In genomic region chr6:113813207-113813606, GRCh38 we compare ENCODE assay signal across 16 cellular contexts. TPM values are rescaled to one million over a fixed set of nuclear protein-coding genes. Genes with fewer than 3 reads are reported as not detected.
DNase-seq lines count a peak whose midpoint lies in the region; ATAC-seq and TF ChIP-seq lines count a peak whose summit lies in the region.
"Had no signal": no experiment of that assay in that cellular context is flagged by ENCODE, and none has a peak within 500 bp of the region (broad histone marks: within the 10 kb centered on the region; RNA-seq: fewer than 3 reads in every experiment).

No MANE protein-coding gene starts in this region.

- TF ChIP-seq POLR2A in stomach (IDR thresholded peaks at IDR 0.05) = no peak

- peak overlapping the region; percentile 21 for H3K27ac Mint-ChIP-seq in nephron progenitor cell
- H3K27ac Mint-ChIP-seq in activated T-helper 17 cell treated with anti-CD3 and anti-CD28 coated beads, Interleukin-2, amount 50 U/mL, for 72 hours = no peak overlapping the region
- H3K27ac Mint-ChIP-seq: activated naive CD8-positive, alpha-beta T cell treated with anti-CD3 and anti-CD28 coated beads, Interleukin-2, amount 50 U/mL, for 24 hours; B cell had no signal

- H3K9me3 ChIP-seq in stomach = peaks cover 0 to 3% (median 0%) of the 10 kb centered on the region in 4 donors
- H3K9me3 ChIP-seq: pancreas, vagina had no signal

- intact Hi-C loops in stomach (cut with DNase I; ENCODE audit: low total_unique reads) = no loop called here

- no peaks in the 10 kb centered on the region for H3K27me3 Mint-ChIP-seq in nephron progenitor cell (ENCODE audit: low read depth, poor library complexity)
- H3K27me3 Mint-ChIP-seq in activated T-helper 17 cell treated with anti-CD3 and anti-CD28 coated beads, Interleukin-2, amount 50 U/mL, for 72 hours = peaks cover 13% of the 10 kb centered on the region
- H3K27me3 Mint-ChIP-seq: B cell had no signal

- no peaks in the 10 kb centered on the region for H3K36me3 ChIP-seq in stomach
- H3K36me3 ChIP-seq: pancreas, vagina, WERI-Rb-1 had no signal

- peaks cover 0 to 4% (median 0%) of the 10 kb centered on the region in 4 donors for H3K4me1 ChIP-seq in stomach
- H3K4me1 ChIP-seq: vagina had no signal

- TF ChIP-seq CTCF in AG09309 (IDR thresholded peaks at IDR 0.05; ENCODE audit: control insufficient read depth, insufficient read depth, low read depth, low read length, missing control alignments) (no peak), nephron progenitor cell (IDR thresholded peaks at IDR 0.05) (no peak), stomach (IDR thresholded peaks at IDR 0.05) (no peak)

- H3K4me3 ChIP-seq in AG09309 (ENCODE audit: control insufficient read depth, low read depth, low read length) (no peak overlapping the region), stomach (no peak overlapping the region)
- H3K4me3 ChIP-seq: pancreas, vagina had no signal

- DNase-seq in AG09309 (ENCODE audit: low read depth) (peak; percentile 61), LHCN-M2 (ENCODE audit: low read depth) (peak; percentile 84), dedifferentiated amniotic fluid mesenchymal stem cell (ENCODE audit: extremely low spot score) (peak; percentile 73), nephron progenitor cell (no peak), stomach (no peak)
- DNase-seq in activated naive CD4-positive, alpha-beta T cell treated with anti-CD3 and anti-CD28 coated beads, Interleukin-2, amount 50 U/mL, for 16 hours = no peak
- DNase-seq: activated naive CD8-positive, alpha-beta T cell treated with anti-CD3 and anti-CD28 coated beads, Interleukin-2, amount 50 U/mL, for 24 hours; NCI-H1436 treated with DMSO at 0.1 percent for 48 hours; NCI-H748 treated with DMSO at 0.1 percent for 48 hours; pancreas; WERI-Rb-1 had no signal

- no peak overlapping the region for H3K4me3 Mint-ChIP-seq in nephron progenitor cell
- H3K4me3 Mint-ChIP-seq in activated T-helper 17 cell treated with anti-CD3 and anti-CD28 coated beads, Interleukin-2, amount 50 U/mL, for 72 hours = no peak overlapping the region
- H3K4me3 Mint-ChIP-seq: activated naive CD8-positive, alpha-beta T cell treated with anti-CD3 and anti-CD28 coated beads, Interleukin-2, amount 50 U/mL, for 24 hours; B cell had no signal

- no peaks in the 10 kb centered on the region for H3K9me3 Mint-ChIP-seq in nephron progenitor cell
- H3K9me3 Mint-ChIP-seq in activated T-helper 17 cell treated with anti-CD3 and anti-CD28 coated beads, Interleukin-2, amount 50 U/mL, for 72 hours = no peaks in the 10 kb centered on the region
- H3K9me3 Mint-ChIP-seq: activated naive CD8-positive, alpha-beta T cell treated with anti-CD3 and anti-CD28 coated beads, Interleukin-2, amount 50 U/mL, for 24 hours had no signal

- H3K27me3 ChIP-seq in stomach = no peaks in the 10 kb centered on the region
- H3K27me3 ChIP-seq: pancreas, vagina had no signal

- no peaks in the 10 kb centered on the region for H3K36me3 Mint-ChIP-seq in nephron progenitor cell (ENCODE audit: low read depth)
- no peaks in the 10 kb centered on the region for H3K36me3 Mint-ChIP-seq in activated T-helper 17 cell treated with anti-CD3 and anti-CD28 coated beads, Interleukin-2, amount 50 U/mL, for 72 hours (ENCODE audit: low read depth)

- TF ChIP-seq EP300 in stomach (IDR thresholded peaks at IDR 0.05) = no peak

- no peak overlapping the region for H3K27ac ChIP-seq in stomach
- H3K27ac ChIP-seq: pancreas, vagina, WERI-Rb-1 had no signal

- no peak for ATAC-seq in GM19324 (IDR thresholded peaks at IDR 0.05; ENCODE audit: low FRiP score, unreplicated experiment)
- no peak for ATAC-seq in activated T-helper 17 cell treated with anti-CD3 and anti-CD28 coated beads, Interleukin-2, amount 50 U/mL, for 72 hours (replicated peaks)
- ATAC-seq: activated naive CD8-positive, alpha-beta T cell treated with anti-CD3 and anti-CD28 coated beads, Interleukin-2, amount 50 U/mL, for 24 hours; Right ventricle myocardium inferior had no signal

- no peaks in the 10 kb centered on the region for H3K4me1 Mint-ChIP-seq in nephron progenitor cell
- peaks cover 5% of the 10 kb centered on the region for H3K4me1 Mint-ChIP-seq in activated T-helper 17 cell treated with anti-CD3 and anti-CD28 coated beads, Interleukin-2, amount 50 U/mL, for 72 hours

- WGBS in stomach, 5 donors = 65 to 82% (median 74%) methylated on average over 3 of the region's 3 CpGs

RNA-seq across cellular contexts. Expression of gene MARCKS, which starts 43.9 kb away (rescaled TPM):
- total RNA-seq in LHCN-M2 (2014; rRNA removed) = 95.0 and 98.7 TPM in 2 replicates
- 85.7 TPM for polyA plus RNA-seq in LHCN-M2 (2012)
- total RNA-seq in stomach = 100 to 1,000 TPM in 1 of 5 donors, 10 to 100 TPM in 4; 19.8 to 594 (median 76.0) TPM
- 10 to 100 TPM; 19.9 to 54.2 (median 28.5) TPM for polyA plus RNA-seq in stomach
- total RNA-seq in activated T-helper 17 cell treated with anti-CD3 and anti-CD28 coated beads, Interleukin-2, amount 50 U/mL, for 72 hours = under 1 TPM; 0.17 to 0.40 TPM

Comparison
In these comparisons a context has a peak if more than half of its experiments do, and no peak if none do; other contexts are left out.
1. DNase-seq: peak in AG09309 (single experiment), LHCN-M2 (single experiment) and dedifferentiated amniotic fluid mesenchymal stem cell (single experiment); none in nephron progenitor cell (single experiment), stomach (single experiment) and activated naive CD4-positive, alpha-beta T cell treated with anti-CD3 and anti-CD28 coated beads, Interleukin-2, amount 50 U/mL, for 16 hours (single experiment).
2. RNA of gene MARCKS, which starts 43.9 kb away (total RNA-seq): 95.0 to 98.7 TPM in LHCN-M2 and 19.8 to 594 TPM in stomach; 0.17 to 0.40 TPM in activated T-helper 17 cell treated with anti-CD3 and anti-CD28 coated beads, Interleukin-2, amount 50 U/mL, for 72 hours; every median in the first group is over 10 times any median in the second.